Comparison of ENCODE assay signal across 25 cellular contexts in the genomic region with DNA sequence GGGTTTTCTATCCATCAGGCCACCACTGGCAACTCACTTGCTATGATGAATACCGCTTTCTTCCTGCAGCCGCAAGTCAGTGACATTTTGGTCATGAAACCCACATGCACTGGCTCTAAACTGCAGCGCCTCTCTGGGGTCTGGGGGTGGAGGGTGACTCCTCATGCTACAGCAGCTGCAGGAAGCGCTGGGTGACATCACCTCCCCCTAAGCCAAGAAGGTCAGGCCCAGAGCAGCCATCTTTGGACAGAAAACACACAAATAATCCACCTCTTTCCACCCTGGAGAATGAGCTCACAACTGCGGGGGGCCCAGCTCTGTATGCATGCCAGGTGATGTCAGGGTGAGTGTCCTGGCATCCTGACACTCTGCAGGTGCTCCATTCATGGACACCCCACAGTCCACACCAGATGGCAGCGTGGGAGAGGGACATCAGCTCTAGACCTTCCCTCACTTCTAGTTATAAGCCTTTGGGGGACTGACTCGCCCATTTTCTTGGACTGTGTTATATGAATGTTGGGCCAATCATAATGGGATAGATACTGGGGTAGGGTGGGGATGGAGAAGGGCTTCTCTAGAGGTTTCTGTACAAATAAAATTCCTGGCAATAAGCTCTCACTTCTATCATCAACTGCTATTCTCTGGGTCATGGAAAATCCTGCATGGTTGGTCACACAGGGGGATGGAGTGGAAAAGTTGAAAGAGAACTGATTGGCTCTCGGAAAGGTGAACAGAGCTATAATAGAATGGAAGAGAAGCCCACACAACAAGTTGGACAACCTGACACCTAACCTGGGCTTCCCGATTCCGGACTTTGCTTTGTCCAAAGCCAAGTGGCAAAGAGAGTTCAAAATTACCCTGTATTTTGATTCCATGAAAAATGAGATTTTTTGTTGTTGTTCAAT.
A peak's percentile ranks its signal among the peaks of the same experiment; 100 is the strongest.
DNase-seq lines count a peak whose midpoint lies in the region; ATAC-seq lines count a peak whose summit lies in the region.
"Had no signal": no experiment of that assay in that cellular context is flagged by ENCODE, and none has a peak within 500 bp of the region (broad histone marks: within the 10 kb centered on the region; RNA-seq: fewer than 3 reads in every experiment).

No MANE protein-coding gene starts in this region.

- peaks cover 2% of the 10 kb centered on the region in 2 donors for H3K4me1 ChIP-seq in neuronal stem cell (ENCODE audit: control insufficient read depth in 2 of 2, insufficient read depth in 1 of 2, low read depth in 1 of 2, low read length in 2 of 2)

- H3K9me3 ChIP-seq in neuronal stem cell (replicated peaks in 1 of 2; ENCODE audit: control insufficient read depth in 2 of 2, insufficient read depth in 1 of 2, low read depth in 1 of 2, low read length in 2 of 2): no peaks in the 10 kb centered on the region
- H3K9me3 ChIP-seq: lower lobe of right lung had no signal

- no peak overlapping the region for H3K4me3 ChIP-seq in neuronal stem cell (ENCODE audit: low read length in 2 of 2)
- H3K4me3 ChIP-seq: lower lobe of right lung had no signal

- no peak overlapping the region for H2BK15ac ChIP-seq in neuronal stem cell (ENCODE audit: low read length)

- peak overlapping the region; percentile 17 for H2AK5ac ChIP-seq in neuronal stem cell (ENCODE audit: low read depth, low read length)

- peak overlapping the region; percentile 9 for H2BK120ac ChIP-seq in neuronal stem cell (ENCODE audit: low read depth, low read length)

- H3K27me3 ChIP-seq in neuronal stem cell (ENCODE audit: control insufficient read depth in 3 of 3, insufficient read depth in 3 of 3, low read depth in 1 of 3, low read length in 3 of 3): peaks cover 0 to 7% (median 1%) of the 10 kb centered on the region in 3 experiments

- H3K9ac ChIP-seq in neuronal stem cell (ENCODE audit: low read depth, low read length, poor library complexity): no peak overlapping the region

- no peak overlapping the region for H3K4ac ChIP-seq in neuronal stem cell (ENCODE audit: low read length)

- no peak overlapping the region for H3K4me2 ChIP-seq in neuronal stem cell (ENCODE audit: insufficient read depth, low read length, poor library complexity, severe bottlenecking)

- peak overlapping the region; percentile 30 for H4K91ac ChIP-seq in neuronal stem cell (ENCODE audit: low read depth, low read length, poor library complexity)

- whole genome bisulfite sequencing in neuronal stem cell (ENCODE audit: extremely low coverage in 2 of 2, insufficient read length in 2 of 2, insufficient replicate concordance in 1 of 2), 2 donors: no CpG with 5 or more reads among the region's 10 CpGs

- peak overlapping the region; percentile 18 for H3K23ac ChIP-seq in neuronal stem cell (ENCODE audit: low read depth, low read length, poor library complexity)

- H3K18ac ChIP-seq in neuronal stem cell (ENCODE audit: low read length): peak overlapping the region; percentile 20

- H3K27ac ChIP-seq in neuronal stem cell (replicated peaks; ENCODE audit: low read length): no peak overlapping the region
- H3K27ac ChIP-seq: epithelial cell of prostate, lower lobe of right lung had no signal

- no peaks in the 10 kb centered on the region for H3K79me1 ChIP-seq in neuronal stem cell (ENCODE audit: low read depth, low read length)

- H3K36me3 ChIP-seq in neuronal stem cell (replicated peaks in 1 of 2; ENCODE audit: control insufficient read depth in 2 of 2, insufficient read depth in 2 of 2, low read length in 2 of 2): no peaks in the 10 kb centered on the region
- H3K36me3 ChIP-seq: lower lobe of right lung had no signal

- H2BK12ac ChIP-seq in neuronal stem cell (ENCODE audit: low read length): no peak overlapping the region

- peak overlapping the region; percentile 59 for H3K14ac ChIP-seq in neuronal stem cell (ENCODE audit: low read length)

- H2AFZ ChIP-seq in neuronal stem cell (ENCODE audit: low read length): no peak overlapping the region

- DNase-seq in ELR (ENCODE audit: low read depth) (peak; percentile 15), M059J (ENCODE audit: low read depth) (peak; percentile 44), glomerular visceral epithelial cell (ENCODE audit: extremely low spot score) (peak; percentile 5), neuronal stem cell (ENCODE audit: low spot score) (no peak), cortex of kidney (lab: John Stamatoyannopoulos, UW) (no peak), NCI-H1417 treated with DMSO at 0.1 percent for 48 hours (lab: John Stamatoyannopoulos, UW) (no peak), NCI-H2107 (lab: John Stamatoyannopoulos, UW) (no peak)
- DNase-seq: activated B cell treated with CpG ODN at 0.5 μM for 24 hours; activated CD4-positive, alpha-beta memory T cell treated with anti-CD3 and anti-CD28 coated beads for 36 hours; activated gamma-delta T cell; activated T-cell treated with anti-CD3 and anti-CD28 coated beads for 4 hours; amygdala; caudate nucleus; COR-L47; DMS79 treated with DMSO at 0.1 percent for 48 hours; hippocampal formation; lower lobe of right lung; NCI-H1417; NCI-H510A; nucleus accumbens; retina; stimulated activated CD4-positive, alpha-beta T cell treated with anti-CD3 and anti-CD28 coated beads, Interleukin-15, amount 100 ng/mL, for 24 hours; T-helper 9 cell had no signal

- no peak overlapping the region for H2BK5ac ChIP-seq in neuronal stem cell (ENCODE audit: low read length)

- no peak for ATAC-seq in HG03097 (IDR thresholded peaks at IDR 0.05; ENCODE audit: low FRiP score, unreplicated experiment)
- ATAC-seq: lower lobe of right lung had no signal

- no peak overlapping the region for H4K8ac ChIP-seq in neuronal stem cell (ENCODE audit: low read depth, low read length)

Comparison
In these comparisons a context has a peak if more than half of its experiments do, and no peak if none do; other contexts are left out.
1. DNase-seq: peak in ELR (single experiment), M059J (single experiment) and glomerular visceral epithelial cell (single experiment); none in neuronal stem cell (single experiment), cortex of kidney (single experiment), NCI-H1417 treated with DMSO at 0.1 percent for 48 hours (single experiment) and NCI-H2107 (single experiment).